ENCODE assay signal across 8 cellular contexts in the genomic region with DNA sequence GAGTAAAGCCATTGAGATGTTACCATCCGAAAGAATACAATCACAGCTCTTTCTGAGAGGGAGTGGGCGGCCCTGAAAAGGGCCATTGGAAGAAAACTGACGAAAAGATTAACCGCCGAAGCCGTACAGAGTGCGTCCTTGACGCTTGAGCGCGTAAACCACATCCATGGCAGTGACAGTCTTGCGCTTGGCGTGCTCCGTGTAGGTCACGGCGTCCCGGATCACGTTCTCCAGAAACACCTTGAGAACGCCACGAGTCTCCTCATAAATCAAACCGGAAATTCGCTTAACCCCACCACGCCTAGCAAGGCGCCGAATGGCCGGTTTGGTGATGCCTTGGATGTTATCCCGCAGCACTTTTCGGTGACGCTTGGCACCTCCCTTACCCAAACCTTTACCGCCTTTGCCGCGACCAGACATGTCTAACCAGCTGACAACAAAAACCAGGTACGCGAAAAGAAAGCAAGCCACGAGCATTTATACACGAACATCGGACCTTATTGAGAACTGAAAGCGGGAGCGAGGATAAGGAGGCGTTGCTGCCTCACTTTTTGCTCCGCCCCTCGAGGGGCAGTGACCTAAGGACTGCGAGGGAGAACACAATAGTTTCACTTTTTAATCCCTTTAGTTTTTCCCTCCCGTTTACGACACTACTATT.
A peak's percentile ranks its signal among the peaks of the same experiment; 100 is the strongest.
DNase-seq lines count a peak whose midpoint lies in the region; ATAC-seq and TF ChIP-seq lines count a peak whose summit lies in the region.

No MANE protein-coding gene starts in this region.

- H3K27ac ChIP-seq in SK-N-SH (ENCODE audit: low read depth in 2 of 2, low read length in 1 of 2) (peak overlapping the region; percentile 92 to 99), ovary (peak overlapping the region; percentile 66 to 88)

- H3K9ac ChIP-seq in SK-N-SH, result peak overlapping the region; percentile 73

- CTCF ChIA-PET in SK-N-SH (lab: Yijun Ruan, JAX), result interaction anchor here (0.9 to 2.3 kb wide), 9 partner anchors 10 to 1866 kb away, joined by 3 to 19 read pairs (median 5); a partner anchor contains a TSS

- no peaks in the 10 kb centered on the region for H4K20me1 ChIP-seq in SK-N-SH (ENCODE audit: insufficient read depth)

- POLR2A ChIA-PET in SK-N-SH (lab: Yijun Ruan, JAX), result interaction anchor here (0.8 to 4.8 kb wide), 29 partner anchors 11 to 1866 kb away, joined by 3 to 101 read pairs (median 10); a partner anchor contains a TSS

- H3K9me2 ChIP-seq in SK-N-SH, result no peaks in the 10 kb centered on the region

- no peaks in the 10 kb centered on the region for H3K9me3 Mint-ChIP-seq in activated naive CD4-positive, alpha-beta T cell treated with anti-CD3 and anti-CD28 coated beads, Interleukin-2, amount 50 U/mL, for 24 hours
- peaks cover 9% of the 10 kb centered on the region for H3K9me3 Mint-ChIP-seq in glutamatergic neuron (ENCODE audit: unreplicated experiment)
- H3K9me3 Mint-ChIP-seq in type B pancreatic cell, result no peaks in the 10 kb centered on the region

- H3K9me3 ChIP-seq in SK-N-SH, result no peaks in the 10 kb centered on the region
- no peaks in the 10 kb centered on the region for H3K9me3 ChIP-seq in ovary

- intact Hi-C loops in ovary (cut with DNase I), result loop anchor here in 3 of 4 donors (10.0 kb wide), 3 partner anchors 168 to 1788 kb away; a partner anchor contains a TSS

- H3K4me1 ChIP-seq in SK-N-SH (ENCODE audit: control insufficient read depth in 1 of 2, insufficient read depth in 2 of 2, low read depth in 1 of 2, low read length in 1 of 2), result peaks cover 15 to 31% of the 10 kb centered on the region in 2 experiments; a peak in 3 of 4 replicates
- H3K4me1 ChIP-seq in ovary (ENCODE audit: insufficient read depth), result peaks cover 3% of the 10 kb centered on the region

- TF ChIP-seq EP300 in SK-N-SH (IDR thresholded peaks at IDR 0.05; ENCODE audit: borderline replicate concordance in 1 of 2, low read depth in 1 of 2, low read length in 1 of 2) (peak; percentile 93 to 97), ovary (IDR thresholded peaks at IDR 0.05) (peak; percentile 90)

- TF ChIP-seq RAD21 in SK-N-SH (IDR thresholded peaks at IDR 0.05; ENCODE audit: low read length), result no peak

- H3K36me3 Mint-ChIP-seq in activated naive CD4-positive, alpha-beta T cell treated with anti-CD3 and anti-CD28 coated beads, Interleukin-2, amount 50 U/mL, for 24 hours, result no peaks in the 10 kb centered on the region
- no peaks in the 10 kb centered on the region for H3K36me3 Mint-ChIP-seq in glutamatergic neuron (ENCODE audit: unreplicated experiment)
- no peaks in the 10 kb centered on the region for H3K36me3 Mint-ChIP-seq in type B pancreatic cell

- peaks cover 66% of the 10 kb centered on the region for H3K4me1 Mint-ChIP-seq in activated naive CD4-positive, alpha-beta T cell treated with anti-CD3 and anti-CD28 coated beads, Interleukin-2, amount 50 U/mL, for 24 hours
- H3K4me1 Mint-ChIP-seq in glutamatergic neuron (ENCODE audit: low read depth, unreplicated experiment) (peaks cover 18% of the 10 kb centered on the region), type B pancreatic cell (ENCODE audit: unreplicated experiment) (peaks cover 42% of the 10 kb centered on the region)

- H3K27me3 Mint-ChIP-seq in activated naive CD4-positive, alpha-beta T cell treated with anti-CD3 and anti-CD28 coated beads, Interleukin-2, amount 50 U/mL, for 24 hours, result no peaks in the 10 kb centered on the region
- H3K27me3 Mint-ChIP-seq in glutamatergic neuron (ENCODE audit: unreplicated experiment) (peaks cover 9% of the 10 kb centered on the region), type B pancreatic cell (peaks cover 4% of the 10 kb centered on the region)

- H3K4me3 Mint-ChIP-seq in activated naive CD4-positive, alpha-beta T cell treated with anti-CD3 and anti-CD28 coated beads, Interleukin-2, amount 50 U/mL, for 24 hours, result peak overlapping the region; percentile 86
- H3K4me3 Mint-ChIP-seq in glutamatergic neuron (ENCODE audit: unreplicated experiment), result peak overlapping the region; percentile 97
- H3K4me3 Mint-ChIP-seq in type B pancreatic cell, result peak overlapping the region; percentile 96

- peak overlapping the region; percentile 84 for H2AFZ ChIP-seq in SK-N-SH (ENCODE audit: low read depth)

- no peaks in the 10 kb centered on the region for H3K36me3 ChIP-seq in SK-N-SH (replicated peaks in 1 of 2; ENCODE audit: control insufficient read depth in 1 of 2, insufficient read depth in 2 of 2, low read length in 1 of 2)
- H3K36me3 ChIP-seq in ovary, result no peaks in the 10 kb centered on the region

- H3K79me2 ChIP-seq in SK-N-SH (ENCODE audit: insufficient read depth), result no peaks in the 10 kb centered on the region

- DNase-seq in GM04504 (ENCODE audit: low read depth) (peak; percentile 86), NCI-H1092 treated with DMSO at 0.1 percent for 48 hours (lab: John Stamatoyannopoulos, UW) (peak; percentile 81), SK-N-SH (peak; percentile 65), glutamatergic neuron (peak; percentile 66), ovary (peak; percentile 90 to 95 (median 93)), type B pancreatic cell (ENCODE audit: extremely low spot score, unreplicated experiment) (peak; percentile 84)

- peaks cover 54% of the 10 kb centered on the region for H3F3A ChIP-seq in SK-N-SH (replicated peaks; ENCODE audit: insufficient read depth)

- no peak for TF ChIP-seq CTCF in SK-N-SH (IDR thresholded peaks at IDR 0.05)
- no peak for TF ChIP-seq CTCF in glutamatergic neuron (IDR thresholded peaks at IDR 0.05; ENCODE audit: partially characterized antibody, unreplicated experiment)
- no peak for TF ChIP-seq CTCF in ovary (IDR thresholded peaks at IDR 0.05)
- TF ChIP-seq CTCF in type B pancreatic cell (conservative IDR thresholded peaks at IDR 0.05), result no peak

- H3K27me3 ChIP-seq in SK-N-SH (ENCODE audit: insufficient read depth) (no peaks in the 10 kb centered on the region), ovary (no peaks in the 10 kb centered on the region)

- 1% methylated on average over 43 of the region's 44 CpGs for WGBS in SK-N-SH (ENCODE audit: low lambda C conversion rate)
- WGBS in ovary, 3 donors, result 0 to 1% (median 0%) methylated on average over 44 of the region's 44 CpGs

- TF ChIP-seq POLR2A in ovary (IDR thresholded peaks at IDR 0.05), result peak; percentile 98

- peak overlapping the region; percentile 96 for H3K27ac Mint-ChIP-seq in activated naive CD4-positive, alpha-beta T cell treated with anti-CD3 and anti-CD28 coated beads, Interleukin-2, amount 50 U/mL, for 24 hours
- H3K27ac Mint-ChIP-seq in glutamatergic neuron (ENCODE audit: unreplicated experiment) (peak overlapping the region; percentile 87), type B pancreatic cell (peak overlapping the region; percentile 98)

- H3K4me2 ChIP-seq in SK-N-SH, result peak overlapping the region; percentile 82

- peak; percentile 39 for ATAC-seq in HG02588 (IDR thresholded peaks at IDR 0.05; ENCODE audit: unreplicated experiment)

- H3K4me3 ChIP-seq in SK-N-SH (ENCODE audit: low read depth in 2 of 2, low read length in 1 of 2) (peak overlapping the region; percentile 70 to 89), ovary (peak overlapping the region; percentile 77)

TF ChIP-seq in SK-N-SH, 30 proteins besides CTCF, POLR2A, EP300 and RAD21 (continues in another document):
- peak; percentile 41; the same call in 1 of the 2 replicates for TF ChIP-seq MXI1 (IDR thresholded peaks at IDR 0.05; ENCODE audit: low read depth, low read length)
- no peak for TF ChIP-seq FOXJ3 (CRISPR knock-in tag; IDR thresholded peaks at IDR 0.05)
- peak; percentile 28; the same call in 1 of the 2 replicates for TF ChIP-seq ELF1 (IDR thresholded peaks at IDR 0.05)
- peak; percentile 70 for TF ChIP-seq JUND (IDR thresholded peaks at IDR 0.05)
- no peak for TF ChIP-seq NRF1 (IDR thresholded peaks at IDR 0.05; ENCODE audit: low read depth, low read length)
- TF ChIP-seq RFX5 (IDR thresholded peaks at IDR 0.05; ENCODE audit: low read length), result no peak
- TF ChIP-seq, protein P1, sequence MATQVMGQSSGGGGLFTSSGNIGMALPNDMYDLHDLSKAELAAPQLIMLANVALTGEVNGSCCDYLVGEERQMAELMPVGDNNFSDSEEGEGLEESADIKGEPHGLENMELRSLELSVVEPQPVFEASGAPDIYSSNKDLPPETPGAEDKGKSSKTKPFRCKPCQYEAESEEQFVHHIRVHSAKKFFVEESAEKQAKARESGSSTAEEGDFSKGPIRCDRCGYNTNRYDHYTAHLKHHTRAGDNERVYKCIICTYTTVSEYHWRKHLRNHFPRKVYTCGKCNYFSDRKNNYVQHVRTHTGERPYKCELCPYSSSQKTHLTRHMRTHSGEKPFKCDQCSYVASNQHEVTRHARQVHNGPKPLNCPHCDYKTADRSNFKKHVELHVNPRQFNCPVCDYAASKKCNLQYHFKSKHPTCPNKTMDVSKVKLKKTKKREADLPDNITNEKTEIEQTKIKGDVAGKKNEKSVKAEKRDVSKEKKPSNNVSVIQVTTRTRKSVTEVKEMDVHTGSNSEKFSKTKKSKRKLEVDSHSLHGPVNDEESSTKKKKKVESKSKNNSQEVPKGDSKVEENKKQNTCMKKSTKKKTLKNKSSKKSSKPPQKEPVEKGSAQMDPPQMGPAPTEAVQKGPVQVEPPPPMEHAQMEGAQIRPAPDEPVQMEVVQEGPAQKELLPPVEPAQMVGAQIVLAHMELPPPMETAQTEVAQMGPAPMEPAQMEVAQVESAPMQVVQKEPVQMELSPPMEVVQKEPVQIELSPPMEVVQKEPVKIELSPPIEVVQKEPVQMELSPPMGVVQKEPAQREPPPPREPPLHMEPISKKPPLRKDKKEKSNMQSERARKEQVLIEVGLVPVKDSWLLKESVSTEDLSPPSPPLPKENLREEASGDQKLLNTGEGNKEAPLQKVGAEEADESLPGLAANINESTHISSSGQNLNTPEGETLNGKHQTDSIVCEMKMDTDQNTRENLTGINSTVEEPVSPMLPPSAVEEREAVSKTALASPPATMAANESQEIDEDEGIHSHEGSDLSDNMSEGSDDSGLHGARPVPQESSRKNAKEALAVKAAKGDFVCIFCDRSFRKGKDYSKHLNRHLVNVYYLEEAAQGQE (IDR thresholded peaks at IDR 0.05; ENCODE audit: low read depth, low read length), result peak; percentile 82
- TF ChIP-seq, protein P2, sequence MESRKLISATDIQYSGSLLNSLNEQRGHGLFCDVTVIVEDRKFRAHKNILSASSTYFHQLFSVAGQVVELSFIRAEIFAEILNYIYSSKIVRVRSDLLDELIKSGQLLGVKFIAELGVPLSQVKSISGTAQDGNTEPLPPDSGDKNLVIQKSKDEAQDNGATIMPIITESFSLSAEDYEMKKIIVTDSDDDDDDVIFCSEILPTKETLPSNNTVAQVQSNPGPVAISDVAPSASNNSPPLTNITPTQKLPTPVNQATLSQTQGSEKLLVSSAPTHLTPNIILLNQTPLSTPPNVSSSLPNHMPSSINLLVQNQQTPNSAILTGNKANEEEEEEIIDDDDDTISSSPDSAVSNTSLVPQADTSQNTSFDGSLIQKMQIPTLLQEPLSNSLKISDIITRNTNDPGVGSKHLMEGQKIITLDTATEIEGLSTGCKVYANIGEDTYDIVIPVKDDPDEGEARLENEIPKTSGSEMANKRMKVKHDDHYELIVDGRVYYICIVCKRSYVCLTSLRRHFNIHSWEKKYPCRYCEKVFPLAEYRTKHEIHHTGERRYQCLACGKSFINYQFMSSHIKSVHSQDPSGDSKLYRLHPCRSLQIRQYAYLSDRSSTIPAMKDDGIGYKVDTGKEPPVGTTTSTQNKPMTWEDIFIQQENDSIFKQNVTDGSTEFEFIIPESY (IDR thresholded peaks at IDR 0.05; ENCODE audit: borderline replicate concordance, low read depth), result peak; percentile 96

Comparison
In these comparisons a context has a peak if more than half of its experiments do, and no peak if none do; other contexts are left out.
1. Peak in every context shown above with its lines: DNase-seq, ATAC-seq, H3K4me3 ChIP-seq and H3K27ac ChIP-seq.